In the genomic region with DNA sequence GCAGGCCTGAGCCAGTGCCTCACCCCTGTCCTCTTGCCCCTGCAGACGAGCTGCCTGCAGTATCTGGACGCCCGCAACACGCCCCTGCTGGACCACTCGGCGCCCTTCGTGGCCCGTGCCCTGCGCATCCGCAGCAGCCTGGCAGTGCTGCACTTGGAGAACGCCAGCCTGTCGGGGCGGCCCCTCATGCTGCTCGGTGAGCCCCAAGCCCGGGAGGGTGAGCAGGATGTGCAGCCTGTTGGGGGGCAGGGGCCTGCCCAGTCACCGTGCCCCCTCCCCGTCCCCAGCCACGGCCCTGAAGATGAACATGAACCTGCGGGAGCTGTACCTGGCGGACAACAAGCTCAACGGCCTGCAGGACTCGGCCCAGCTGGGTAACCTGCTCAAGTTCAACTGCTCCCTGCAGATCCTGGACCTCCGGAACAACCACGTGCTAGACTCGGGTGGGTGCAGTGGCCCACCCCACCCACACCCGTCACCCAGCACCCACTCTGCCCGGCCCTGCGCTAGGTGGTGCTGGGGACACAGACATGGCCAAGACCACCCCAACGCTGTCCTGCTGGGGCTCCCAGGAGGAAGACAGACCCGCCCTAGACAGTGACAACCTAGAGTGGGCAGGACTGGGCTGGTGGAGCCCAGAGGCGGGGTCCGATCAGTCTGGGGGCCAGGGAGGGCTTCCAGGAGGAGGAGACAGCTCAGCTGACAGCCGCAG, we compare ENCODE assay signal across 24 cellular contexts. TPM values are rescaled to one million over a fixed set of nuclear protein-coding genes. Genes with fewer than 3 reads are reported as not detected.
DNase-seq lines count a peak whose midpoint lies in the region; ATAC-seq, FAIRE-seq and TF ChIP-seq lines count a peak whose summit lies in the region.
"Had no signal": no experiment of that assay in that cellular context is flagged by ENCODE, and none has a peak within 500 bp of the region (broad histone marks: within the 10 kb centered on the region; RNA-seq: fewer than 3 reads in every experiment).

No MANE protein-coding gene starts in this region.

- H3K4me3 Mint-ChIP-seq in central memory CD8-positive, alpha-beta T cell = no peak overlapping the region
- H3K4me3 Mint-ChIP-seq in nephron progenitor cell = no peak overlapping the region
- H3K4me3 Mint-ChIP-seq: CD8-positive, alpha-beta T cell had no signal

- H3K9me3 Mint-ChIP-seq in central memory CD8-positive, alpha-beta T cell = no peaks in the 10 kb centered on the region
- no peaks in the 10 kb centered on the region for H3K9me3 Mint-ChIP-seq in nephron progenitor cell
- H3K9me3 Mint-ChIP-seq: CD8-positive, alpha-beta T cell had no signal

- ATAC-seq in central memory CD8-positive, alpha-beta T cell (replicated peaks; ENCODE audit: extremely low read depth, poor library complexity, severe bottlenecking) = no peak
- ATAC-seq in HG03469 (IDR thresholded peaks at IDR 0.05; ENCODE audit: unreplicated experiment) (no peak), omental fat pad (ENCODE audit: low FRiP score) (no peak)
- ATAC-seq: CD8-positive, alpha-beta T cell had no signal

- H3K27me3 Mint-ChIP-seq in central memory CD8-positive, alpha-beta T cell = no peaks in the 10 kb centered on the region
- H3K27me3 Mint-ChIP-seq in nephron progenitor cell (ENCODE audit: low read depth, poor library complexity) = no peaks in the 10 kb centered on the region

- H3K27ac Mint-ChIP-seq in central memory CD8-positive, alpha-beta T cell (ENCODE audit: low read depth) = peak overlapping the region; percentile 53
- H3K27ac Mint-ChIP-seq in nephron progenitor cell = peak overlapping the region; percentile 93
- H3K27ac Mint-ChIP-seq: CD8-positive, alpha-beta T cell had no signal

- no peak for TF ChIP-seq POLR2A in GM12892 (IDR thresholded peaks at IDR 0.05; ENCODE audit: low read depth, low read length)

- no peak for FAIRE-seq in GM12892 (lab: Jason Lieb, UNC)
- FAIRE-seq: GM12891, GM19239 had no signal

- peaks cover 19% of the 10 kb centered on the region for H3K4me1 Mint-ChIP-seq in central memory CD8-positive, alpha-beta T cell
- peaks cover 33% of the 10 kb centered on the region for H3K4me1 Mint-ChIP-seq in nephron progenitor cell

- peak; percentile 20 for DNase-seq in GM12892 (ENCODE audit: insufficient read length)
- DNase-seq in GM20000 (ENCODE audit: low spot score) = peak; percentile 21
- DNase-seq in central memory CD8-positive, alpha-beta T cell (ENCODE audit: low spot score in 2 of 2) = no peak
- no peak for DNase-seq in nephron progenitor cell
- DNase-seq in superior temporal gyrus (ENCODE audit: extremely low spot score) = no peak
- no peak for DNase-seq in COLO829 (ENCODE audit: low spot score)
- no peak for DNase-seq in omental fat pad (ENCODE audit: low spot score)
- DNase-seq: CD8-positive, alpha-beta T cell; DMS 273 treated with DMSO at 0.1 percent for 48 hours; DMS79 treated with DMSO at 0.1 percent for 48 hours; GF-D8; H7; KBM-7; MM.1S; NCI-H1694; NCI-H2029 treated with DMSO at 0.1 percent for 48 hours; NCI-H226; NCI-H510A; NCI-H69; RPMI8226; SHP77 had no signal

- TF ChIP-seq CTCF in GM20000 (IDR thresholded peaks at IDR 0.05; ENCODE audit: extremely low read depth, missing control alignments) (no peak), nephron progenitor cell (IDR thresholded peaks at IDR 0.05) (no peak), omental fat pad (IDR thresholded peaks at IDR 0.05) (no peak)

- peaks cover 8% of the 10 kb centered on the region for H3K36me3 Mint-ChIP-seq in central memory CD8-positive, alpha-beta T cell (ENCODE audit: insufficient read depth)
- peaks cover 19% of the 10 kb centered on the region for H3K36me3 Mint-ChIP-seq in nephron progenitor cell (ENCODE audit: low read depth)

RNA-seq across cellular contexts. Expression of gene NKPD1, which starts 18.6 kb away (rescaled TPM):
- 0.11 TPM for polyA plus RNA-seq in GM12892 (2012; ENCODE audit: missing spikeins)
- total RNA-seq in omental fat pad = under 1 TPM in 2 of 4 donors, not detected in 2; 0.19 to 0.72 TPM

RNA-seq across cellular contexts. Expression of gene TRAPPC6A, which starts 35.9 kb away (rescaled TPM):
- 41.1 TPM for polyA plus RNA-seq in GM12892 (2012; ENCODE audit: missing spikeins)
- 10 to 100 TPM; 20.8 to 30.4 (median 23.8) TPM for total RNA-seq in omental fat pad

RNA-seq across cellular contexts. Expression of gene BLOC1S3, which starts 36.4 kb away (rescaled TPM):
- 3.3 TPM for polyA plus RNA-seq in GM12892 (2012; ENCODE audit: missing spikeins)
- 10 to 100 TPM in 1 of 4 donors, 1 to 10 TPM in 3; 6.4 to 13.1 (median 8.2) TPM for total RNA-seq in omental fat pad

RNA-seq across cellular contexts. Expression of gene PPP1R37, which starts 49.2 kb away (rescaled TPM):
- polyA plus RNA-seq in GM12892 (2012; ENCODE audit: missing spikeins) = 6.2 TPM
- total RNA-seq in omental fat pad = 10 to 100 TPM; 13.6 to 23.7 (median 19.4) TPM

Comparison
In these comparisons a context has a peak if more than half of its experiments do, and no peak if none do; other contexts are left out.
1. DNase-seq: peak in GM12892 (single experiment) and GM20000 (single experiment); none in central memory CD8-positive, alpha-beta T cell (0 of 2), nephron progenitor cell (single experiment), superior temporal gyrus (single experiment), COLO829 (single experiment) and omental fat pad (single experiment).